8 cellular contexts compared by ENCODE assay signal in the genomic region with DNA sequence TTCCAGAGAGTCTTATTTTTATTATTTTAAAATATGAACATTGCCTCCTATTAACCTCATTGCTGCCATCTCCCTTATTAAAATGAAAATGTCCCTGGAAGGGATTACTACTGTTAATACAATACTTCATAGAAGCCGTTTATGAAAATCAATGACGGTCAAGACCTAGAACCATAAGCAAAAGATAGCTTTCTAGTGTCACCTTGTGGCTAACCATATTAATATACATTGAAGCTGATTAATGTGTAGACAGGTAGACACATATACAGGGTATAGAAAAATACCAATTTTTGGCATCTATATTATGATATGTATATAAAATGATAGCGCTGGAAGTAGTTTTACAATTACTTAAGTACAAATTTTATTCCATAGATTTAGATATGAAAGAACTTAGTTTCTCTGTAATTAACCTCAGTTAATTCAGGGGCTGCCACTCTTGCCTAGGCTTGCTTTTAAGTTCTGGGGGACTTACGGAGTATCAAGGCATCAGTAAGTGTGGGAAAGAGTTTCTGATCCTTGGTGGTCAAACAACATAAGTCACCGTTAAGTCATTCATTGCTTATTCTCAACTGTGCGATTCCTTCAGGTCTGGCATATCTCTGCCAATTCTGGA.
DNase-seq lines count a peak whose midpoint lies in the region; ATAC-seq and TF ChIP-seq lines count a peak whose summit lies in the region.

No MANE protein-coding gene starts in this region.

- no peaks in the 10 kb centered on the region for H4K20me1 ChIP-seq in OCI-LY1 (ENCODE audit: insufficient read depth, low read length)

- no peaks in the 10 kb centered on the region for H3K27me3 ChIP-seq in OCI-LY1 (ENCODE audit: insufficient read depth, low read length)

- H3K36me3 ChIP-seq in OCI-LY1 (ENCODE audit: insufficient read depth, low read length) = peaks cover 5% of the 10 kb centered on the region; the same call in 1 of the 2 replicates

- H3K9me3 ChIP-seq in OCI-LY1 (ENCODE audit: low read length) = no peaks in the 10 kb centered on the region

- peaks cover 16% of the 10 kb centered on the region for H3K79me2 ChIP-seq in OCI-LY1 (ENCODE audit: insufficient read depth, low read length)

- peaks cover 16% of the 10 kb centered on the region for H3K4me1 ChIP-seq in OCI-LY1 (ENCODE audit: insufficient read depth, low read length, severe bottlenecking)

- H3K9ac ChIP-seq in OCI-LY1 (ENCODE audit: low read length) = no peak overlapping the region

- ATAC-seq in GM18909 (IDR thresholded peaks at IDR 0.05; ENCODE audit: poor library complexity, unreplicated experiment) = peak; percentile 23
- ATAC-seq in HG02623 (IDR thresholded peaks at IDR 0.05; ENCODE audit: unreplicated experiment) = no peak

- H2AFZ ChIP-seq in OCI-LY1 (ENCODE audit: low read length) = no peak overlapping the region

- H3K27ac ChIP-seq in OCI-LY1 (ENCODE audit: low read depth, low read length, poor library complexity, severe bottlenecking) (no peak overlapping the region), coronary artery (no peak overlapping the region), caudate nucleus (ENCODE audit: low read depth, low read length) (no peak overlapping the region)

- peak; percentile 32 for TF ChIP-seq CTCF in AG04449 (IDR thresholded peaks at IDR 0.05; ENCODE audit: insufficient read depth, low read length, missing control alignments)
- peak; percentile 64 for TF ChIP-seq CTCF in OCI-LY1 (IDR thresholded peaks at IDR 0.05; ENCODE audit: low read length)
- no peak for TF ChIP-seq CTCF in coronary artery (IDR thresholded peaks at IDR 0.05)

- no peak overlapping the region for H3K4me2 ChIP-seq in OCI-LY1 (ENCODE audit: low read length)

- DNase-seq in AG04449 (ENCODE audit: low read depth, low spot score) = no peak
- peak; percentile 40 for DNase-seq in fibroblast of gingiva (ENCODE audit: low read depth)
- DNase-seq in coronary artery (ENCODE audit: low spot score) = no peak
- DNase-seq in activated CD4-positive, alpha-beta T cell treated with anti-CD3 and anti-CD28 coated beads, Interleukin-2, amount 50 U/mL, for 1 hour = no peak
- no peak for DNase-seq in caudate nucleus (lab: John Stamatoyannopoulos, UW)

- H3F3A ChIP-seq in OCI-LY1 (ENCODE audit: insufficient read depth, low read length) = no peaks in the 10 kb centered on the region

- CTCF ChIA-PET in AG04449 (lab: Yijun Ruan, JAX) = interaction anchor here (0.6 to 9.2 kb wide), 28 partner anchors 9 to 629 kb away, joined by 3 to 147 read pairs (median 4); partner anchors contain the start of genes DCP2 and MCC

- H3K9me2 ChIP-seq in OCI-LY1 (ENCODE audit: low read depth, low read length) = no peaks in the 10 kb centered on the region

- POLR2A ChIA-PET in AG04449 (lab: Yijun Ruan, JAX) = no interaction called here

- H3K4me3 ChIP-seq in AG04449 (ENCODE audit: low read depth, low read length) = no peak overlapping the region
- no peak overlapping the region for H3K4me3 ChIP-seq in OCI-LY1 (ENCODE audit: low read depth, low read length, poor library complexity, severe bottlenecking)
- no peak overlapping the region for H3K4me3 ChIP-seq in coronary artery
